8 cellular contexts compared by ENCODE assay signal in the genomic region with DNA sequence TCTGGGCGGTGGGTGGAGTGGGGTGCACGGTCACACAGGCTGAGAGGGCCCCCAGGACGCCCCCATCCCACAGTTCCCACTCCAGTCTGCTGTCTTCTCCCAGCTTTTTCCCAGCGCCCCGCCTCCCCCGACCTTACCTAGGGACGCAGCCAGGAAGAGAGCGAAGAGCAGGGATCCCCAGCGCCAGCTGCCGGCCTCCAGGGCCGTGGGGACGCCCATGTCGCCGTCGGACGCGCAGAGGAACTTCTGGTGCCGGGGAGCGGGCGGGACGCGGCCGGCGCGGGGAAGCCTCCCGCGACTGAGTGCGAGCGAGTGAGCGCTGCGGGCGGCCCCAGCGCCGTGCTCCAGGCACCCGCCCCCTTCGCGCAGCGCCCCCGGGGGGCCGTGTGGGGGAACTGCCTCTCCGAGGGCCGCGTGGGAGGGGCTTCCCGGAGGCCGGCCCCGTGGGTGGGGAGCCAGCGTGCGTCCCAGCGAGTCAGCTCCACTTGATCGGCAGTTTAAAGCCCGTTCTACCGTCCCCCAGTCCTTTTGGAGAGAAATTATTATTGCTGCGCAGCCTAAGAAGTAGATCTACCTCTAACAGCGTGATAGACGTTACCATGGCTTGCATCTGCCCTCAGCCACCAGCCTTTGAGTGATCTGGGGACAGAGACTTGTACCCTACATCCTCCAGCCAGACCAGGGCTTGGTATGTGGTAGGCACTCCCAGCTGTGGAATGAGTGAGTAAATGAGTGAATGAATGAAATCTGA. TPM values are rescaled to one million over a fixed set of nuclear protein-coding genes. Genes with fewer than 3 reads are reported as not detected.
A peak's percentile ranks its signal among the peaks of the same experiment; 100 is the strongest.
DNase-seq lines count a peak whose midpoint lies in the region; ATAC-seq, FAIRE-seq and TF ChIP-seq lines count a peak whose summit lies in the region.

A gene (minus strand): TSS at position 300 of the 751 bp plus-strand sequence. CDS start 81 bp downstream, at position 219.

- POLR2A ChIA-PET in endothelial cell of umbilical vein (lab: Charles Lee), result no interaction called here

- dilution Hi-C loops in endothelial cell of umbilical vein (cut with MboI; ENCODE audit: extremely low pct_ligation_motif_present, low sequenced_read_pairs), result no loop called here

- no peaks in the 10 kb centered on the region for H3K9me1 ChIP-seq in endothelial cell of umbilical vein (replicated peaks; ENCODE audit: control insufficient read depth, extremely low read depth, insufficient read depth, low read length)

- in situ Hi-C loops in ACHN (cut with HindIII; ENCODE audit: low pct_ligation_motif_present, low pct_unique_long_range_greater_than_20kb, low sequenced_read_pairs), result no loop called here

- CTCF ChIA-PET in endothelial cell of umbilical vein (lab: Charles Lee), result interaction anchor here (0.6 to 3.8 kb wide), 38 partner anchors 9 to 458 kb away, joined by 3 to 21 read pairs (median 5); a partner anchor contains a TSS

- H3K4me1 ChIP-seq in endothelial cell of umbilical vein (ENCODE audit: control insufficient read depth, extremely low read depth, insufficient read depth, low read length), result peaks cover 25% of the 10 kb centered on the region

- no peaks in the 10 kb centered on the region for H3K27me3 ChIP-seq in endothelial cell of umbilical vein (ENCODE audit: control insufficient read depth in 2 of 2, insufficient read depth in 2 of 2, low read length in 2 of 2)

- H2AFZ ChIP-seq in endothelial cell of umbilical vein (ENCODE audit: low read depth, low read length), result peak within 1 kb of the TSS; percentile 85

- peak within 1 kb of the TSS; percentile 54 for H3K9ac ChIP-seq in endothelial cell of umbilical vein (replicated peaks; ENCODE audit: extremely low read depth, insufficient read depth, low read length)

- ATAC-seq in HG03175 (IDR thresholded peaks at IDR 0.05; ENCODE audit: unreplicated experiment), result peak; percentile 69

- peak; percentile 81 for FAIRE-seq in endothelial cell of umbilical vein (lab: Jason Lieb, UNC)

- DNase-seq in ACHN (peak; percentile 83), endothelial cell of umbilical vein (ENCODE audit: low read depth, low spot score) (peak; percentile 83), middle frontal gyrus (ENCODE audit: extremely low spot score, low spot score) (peak; percentile 33)
- DNase-seq in NK-92 treated with Interleukin-12 subunit alpha and Interleukin-12 subunit beta, amount 100 ng/mL, for 24 hours (lab: John Stamatoyannopoulos, UW), result peak; percentile 55
- peak; percentile 99 for DNase-seq in activated CD8-positive, alpha-beta memory T cell treated with anti-CD3 and anti-CD28 coated beads, Interleukin-2, amount 50 U/mL, for 48 hours
- peak; percentile 87 to 92 for DNase-seq in stimulated activated CD8-positive, alpha-beta memory T cell treated with anti-CD3 and anti-CD28 coated beads, Interleukin-4, amount 100 ng/mL, for 1 hour (ENCODE audit: low read depth in 2 of 2, low spot score in 1 of 2)

- H3K79me2 ChIP-seq in endothelial cell of umbilical vein (ENCODE audit: control insufficient read depth, insufficient read depth, low read length), result no peaks in the 10 kb centered on the region

- H3K36me3 ChIP-seq in endothelial cell of umbilical vein (ENCODE audit: control insufficient read depth in 2 of 2, extremely low read depth in 1 of 2, insufficient read depth in 2 of 2, low read length in 2 of 2), result no peaks in the 10 kb centered on the region

- peak within 1 kb of the TSS; percentile 28 for H3K4me2 ChIP-seq in endothelial cell of umbilical vein (ENCODE audit: insufficient read depth, low read length)

- peak; percentile 83 for TF ChIP-seq POLR2A in GM18526 (IDR thresholded peaks at IDR 0.05; ENCODE audit: extremely low read depth, insufficient read length)
- TF ChIP-seq POLR2A in endothelial cell of umbilical vein (IDR thresholded peaks at IDR 0.05; ENCODE audit: low read depth, low read length), result peak; percentile 26

- TF ChIP-seq CTCF in endothelial cell of umbilical vein (IDR thresholded peaks at IDR 0.05; ENCODE audit: extremely low read depth in 1 of 2, insufficient read depth in 1 of 2, low read depth in 1 of 2, low read length in 2 of 2), result peak; percentile 84 to 87

- H3K4me3 ChIP-seq in endothelial cell of umbilical vein (replicated peaks in 1 of 3; ENCODE audit: insufficient read depth in 1 of 3, low read depth in 1 of 3, low read length in 3 of 3), result peak within 1 kb of the TSS; percentile 28 to 44 (median 36)

- no TSS peak for BruUV-seq in endothelial cell of umbilical vein (replicated peaks; lab: Mats Ljungman, UMichigan)

- H3K9me3 ChIP-seq in endothelial cell of umbilical vein (replicated peaks; ENCODE audit: control insufficient read depth, insufficient read depth, low read length), result no peaks in the 10 kb centered on the region

- intact Hi-C loops in endothelial cell of umbilical vein (cut with micrococcal nuclease), result loop anchor here (2.0 kb wide), 2 partner anchors 47 to 79 kb away; no protein-coding TSS in a partner anchor

- H4K20me1 ChIP-seq in endothelial cell of umbilical vein (replicated peaks; ENCODE audit: control insufficient read depth, extremely low read depth, insufficient read depth, low read length), result no peaks in the 10 kb centered on the region

- no peak within 1 kb of the TSS for H3K27ac ChIP-seq in endothelial cell of umbilical vein (ENCODE audit: insufficient read depth, low read depth, low read length)

TF ChIP-seq in endothelial cell of umbilical vein, 7 proteins besides CTCF, POLR2A, EP300 and RAD21:
- TF ChIP-seq, protein P1, sequence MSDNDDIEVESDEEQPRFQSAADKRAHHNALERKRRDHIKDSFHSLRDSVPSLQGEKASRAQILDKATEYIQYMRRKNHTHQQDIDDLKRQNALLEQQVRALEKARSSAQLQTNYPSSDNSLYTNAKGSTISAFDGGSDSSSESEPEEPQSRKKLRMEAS (IDR thresholded peaks at IDR 0.05; ENCODE audit: insufficient read depth, insufficient read length), result no peak
- TF ChIP-seq JUN (IDR thresholded peaks at IDR 0.05; ENCODE audit: borderline replicate concordance, insufficient read depth, insufficient read length, low read depth) (no peak), POLR2AphosphoS5 (IDR thresholded peaks at IDR 0.05; ENCODE audit: insufficient read depth, low read depth, low read length) (peak; percentile 53), MYC (IDR thresholded peaks at IDR 0.05; ENCODE audit: low read depth, low read length) (no peak), GATA2 (IDR thresholded peaks at IDR 0.05; ENCODE audit: insufficient read depth, insufficient read length, low read depth, low read length) (no peak)

RNA-seq across cellular contexts. Expression of the gene that starts here (rescaled TPM):
- total RNA-seq in endothelial cell of umbilical vein, result 4.9 and 5.1 TPM in 2 replicates
- polyA plus RNA-seq in endothelial cell of umbilical vein, result 6.3 and 8.0 TPM in 2 replicates
- polyA plus RNA-seq in endothelial cell of umbilical vein (2011; cell fraction: cytosol; rRNA removed), result 4.9 and 5.5 TPM in 2 replicates
- polyA plus RNA-seq in endothelial cell of umbilical vein (2011; cell fraction: nucleus; rRNA removed), result 3.7 and 5.2 TPM in 2 replicates
- 5.5 and 6.3 TPM in 2 replicates for polyA plus RNA-seq in endothelial cell of umbilical vein (2012)
- polyA minus RNA-seq in endothelial cell of umbilical vein, result 3.4 and 4.7 TPM in 2 replicates
- 4.0 TPM for polyA minus RNA-seq in endothelial cell of umbilical vein (2011; cell fraction: cytosol; rRNA and poly(A)+ RNA removed)
- 4.3 and 5.4 TPM in 2 replicates for polyA minus RNA-seq in endothelial cell of umbilical vein (2011; cell fraction: nucleus; rRNA and poly(A)+ RNA removed)

Comparison
In these comparisons a context has a peak if more than half of its experiments do, and no peak if none do; other contexts are left out.
1. DNase-seq: peak in every context shown above with its lines; median percentile 99 in activated CD8-positive, alpha-beta memory T cell treated with anti-CD3 and anti-CD28 coated beads, Interleukin-2, amount 50 U/mL, for 48 hours; 90 in stimulated activated CD8-positive, alpha-beta memory T cell treated with anti-CD3 and anti-CD28 coated beads, Interleukin-4, amount 100 ng/mL, for 1 hour; 83 in ACHN; 83 in endothelial cell of umbilical vein; 55 in NK-92 treated with Interleukin-12 subunit alpha and Interleukin-12 subunit beta, amount 100 ng/mL, for 24 hours; 33 in middle frontal gyrus.